Comparison of ENCODE assay signal across 2 cellular contexts in genomic region chr17:62070900-62071299, GRCh38.
A peak's percentile ranks its signal among the peaks of the same experiment; 100 is the strongest.
TF ChIP-seq lines count a peak whose summit lies in the region.

No MANE protein-coding gene starts in this region.

TF ChIP-seq in HepG2, 621 proteins besides CTCF, POLR2A, EP300 and RAD21:
- TF ChIP-seq CENPX (CRISPR knock-in tag; IDR thresholded peaks at IDR 0.05) (no peak), ZNF687 (CRISPR knock-in tag; IDR thresholded peaks at IDR 0.05) (no peak), MED8 (CRISPR knock-in tag; IDR thresholded peaks at IDR 0.05; ENCODE audit: insufficient replicate concordance) (no peak), MAFK (conservative IDR thresholded peaks at IDR 0.05 in 1 of 2, IDR thresholded peaks at IDR 0.05 in 1 of 2; ENCODE audit: low read length in 2 of 2) (peak; percentile 97 to 98), MAFF (IDR thresholded peaks at IDR 0.05; ENCODE audit: low read depth, low read length) (peak; percentile 97), HNRNPK (IDR thresholded peaks at IDR 0.05; ENCODE audit: low read depth, low read length, poor library complexity, severe bottlenecking) (no peak)

TF ChIP-seq in H1, 55 proteins besides CTCF, POLR2A, EP300 and RAD21:
- TF ChIP-seq SAP30 (IDR thresholded peaks at IDR 0.05; ENCODE audit: insufficient read depth, insufficient replicate concordance, low read length) = no peak
- peak; percentile 64; the same call in 1 of the 2 replicates for TF ChIP-seq MAFK (IDR thresholded peaks at IDR 0.05; ENCODE audit: low read depth, low read length)
- no peak for TF ChIP-seq CTBP2 (IDR thresholded peaks at IDR 0.05; ENCODE audit: borderline replicate concordance, insufficient read depth, insufficient read length, low read length)
- no peak for TF ChIP-seq JUND (IDR thresholded peaks at IDR 0.05; ENCODE audit: low read length)
